In the genomic region with DNA sequence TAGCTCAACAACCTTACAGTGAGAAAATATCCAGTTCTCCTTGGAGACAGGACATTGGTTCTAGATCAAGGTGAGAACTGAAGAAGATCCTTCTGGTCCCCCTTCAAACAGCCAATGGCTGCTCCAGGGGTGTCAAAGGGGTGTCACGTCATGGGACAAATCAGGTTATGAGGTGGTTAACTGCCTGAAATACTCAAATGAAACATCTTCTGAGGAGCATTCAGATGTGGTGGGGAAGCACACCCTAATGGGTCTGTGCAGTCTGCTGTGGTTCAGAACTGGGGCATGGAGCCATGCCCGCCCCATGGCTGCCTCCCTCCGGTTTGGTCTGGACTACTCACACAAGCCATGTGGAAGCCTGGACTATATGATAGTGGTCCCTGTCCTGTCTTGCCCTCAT, we compare ENCODE assay signal across 21 cellular contexts.
"Had no signal": no experiment of that assay in that cellular context is flagged by ENCODE, and none has a peak within 500 bp of the region (broad histone marks: within the 10 kb centered on the region; RNA-seq: fewer than 3 reads in every experiment).

No MANE protein-coding gene starts in this region.

- H3K36me3 Mint-ChIP-seq: mesothelial cell of epicardium; stimulated activated naive B cell treated with anti-CD40 and anti-IgM and Interleukin-4, amounts not matched to agents 10 μg/mL and 1 μg/mL and 100 μg/mL, for 72 hours had no signal

- H3K9me3 Mint-ChIP-seq: naive B cell; nephron; stimulated activated naive B cell treated with anti-CD40 and anti-IgM and Interleukin-4, amounts not matched to agents 10 μg/mL and 1 μg/mL and 100 μg/mL, for 72 hours; stimulated activated naive CD8-positive, alpha-beta T cell treated with anti-CD3 and anti-CD28 coated beads, Interleukin-15, Interleukin-2, amounts not matched to agents 100 ng/mL and 50 ng/mL, for 24 hours had no signal

- DNase-seq: islet precursor cell; left ventricle myocardium inferior; mesendoderm; naive B cell; nucleus accumbens; pancreas; posterior cingulate gyrus; retina; right cardiac atrium; stimulated activated CD4-positive, alpha-beta T cell treated with anti-CD3 and anti-CD28 coated beads, Interleukin-12 subunit alpha, Interleukin-12 subunit beta, amount 100 ng/mL, for 4 hours; stimulated activated CD4-positive, alpha-beta T cell treated with anti-CD3 and anti-CD28 coated beads, Interleukin-15, amount 100 ng/mL, for 24 hours; stimulated activated CD4-positive, alpha-beta T cell treated with anti-CD3 and anti-CD28 coated beads, Interleukin-2, amount 100 ng/mL, for 24 hours; stimulated activated CD4-positive, alpha-beta T cell treated with anti-CD3 and anti-CD28 coated beads, Interleukin-4, amount 100 ng/mL, for 1 hour; stimulated activated naive B cell treated with anti-CD40 and anti-IgM and Interleukin-4, amounts not matched to agents 10 μg/mL and 1 μg/mL and 100 μg/mL, for 72 hours; substantia nigra; upper lobe of left lung had no signal

- ATAC-seq: pancreas; right cardiac atrium; sciatic nerve; stimulated activated naive B cell treated with anti-CD40 and anti-IgM and Interleukin-4, amounts not matched to agents 10 μg/mL and 1 μg/mL and 100 μg/mL, for 72 hours had no signal

- H3K4me3 Mint-ChIP-seq: mesothelial cell of epicardium; naive B cell; nephron; neural crest cell; stimulated activated naive B cell treated with anti-CD40 and anti-IgM and Interleukin-4, amounts not matched to agents 10 μg/mL and 1 μg/mL and 100 μg/mL, for 72 hours; stimulated activated naive CD8-positive, alpha-beta T cell treated with anti-CD3 and anti-CD28 coated beads, Interleukin-15, Interleukin-2, amounts not matched to agents 100 ng/mL and 50 ng/mL, for 24 hours had no signal

- H3K27ac Mint-ChIP-seq: mesothelial cell of epicardium; naive B cell; stimulated activated naive B cell treated with anti-CD40 and anti-IgM and Interleukin-4, amounts not matched to agents 10 μg/mL and 1 μg/mL and 100 μg/mL, for 72 hours had no signal

- H3K27me3 Mint-ChIP-seq: stimulated activated naive CD8-positive, alpha-beta T cell treated with anti-CD3 and anti-CD28 coated beads, Interleukin-15, Interleukin-2, amounts not matched to agents 100 ng/mL and 50 ng/mL, for 24 hours had no signal
